ENCODE assay signal across 10 cellular contexts in genomic region chr17:7380855-7381683, GRCh38. TPM values are rescaled to one million over a fixed set of nuclear protein-coding genes. Genes with fewer than 3 reads are reported as not detected.
A peak's percentile ranks its signal among the peaks of the same experiment; 100 is the strongest.
DNase-seq lines count a peak whose midpoint lies in the region; ATAC-seq and TF ChIP-seq lines count a peak whose summit lies in the region.
"Had no signal": no experiment of that assay in that cellular context is flagged by ENCODE, and none has a peak within 500 bp of the region (broad histone marks: within the 10 kb centered on the region; RNA-seq: fewer than 3 reads in every experiment).

Gene TNK1 (plus strand): TSS chr17:7381089. CDS start chr17:7382927, 1,838 bp downstream.

- intact Hi-C loops in PC-9 (cut with micrococcal nuclease; ENCODE audit: unreplicated experiment) = loop anchor here (2.0 kb wide), 1 partner anchor 24 kb away; no protein-coding TSS in a partner anchor

- H3K4me2 ChIP-seq in PC-9 (peak within 1 kb of the TSS; percentile 91), osteoblast (ENCODE audit: insufficient read depth, low read length) (peak within 1 kb of the TSS; percentile 39), Karpas-422 (ENCODE audit: low read depth, low read length, poor library complexity, severe bottlenecking) (no peak within 1 kb of the TSS)

- H2AFZ ChIP-seq in PC-9 (peak within 1 kb of the TSS; percentile 81), osteoblast (ENCODE audit: low read length) (no peak within 1 kb of the TSS), Karpas-422 (ENCODE audit: low read length) (no peak within 1 kb of the TSS)

- H3K36me3 ChIP-seq in PC-9 (ENCODE audit: low read depth) (no peaks in the 10 kb centered on the region), gastroesophageal sphincter (peaks cover 0 to 2% of the 10 kb centered on the region in 2 donors), osteoblast (ENCODE audit: insufficient read depth, low read length) (no peaks in the 10 kb centered on the region), Karpas-422 (ENCODE audit: insufficient read depth, low read length) (no peaks in the 10 kb centered on the region)

- WGBS in gastroesophageal sphincter (ENCODE audit: low coverage in 1 of 2), 2 donors = 6 to 10% methylated on average over 2 to 21 of the region's 52 CpGs

- ATAC-seq in gastroesophageal sphincter = peak; percentile 60

- H3K9ac ChIP-seq in Karpas-422 (ENCODE audit: low read length) = no peak within 1 kb of the TSS

- H3K9me2 ChIP-seq in PC-9 (ENCODE audit: insufficient read depth) = no peaks in the 10 kb centered on the region
- no peaks in the 10 kb centered on the region for H3K9me2 ChIP-seq in Karpas-422 (replicated peaks; ENCODE audit: insufficient read depth, low read length)

- H4K20me1 ChIP-seq in PC-9 (ENCODE audit: insufficient read depth) = no peaks in the 10 kb centered on the region
- no peaks in the 10 kb centered on the region for H4K20me1 ChIP-seq in osteoblast (ENCODE audit: insufficient read depth, low read length)
- H4K20me1 ChIP-seq in Karpas-422 (ENCODE audit: insufficient read depth, low read depth, low read length) = no peaks in the 10 kb centered on the region

- H3K27me3 ChIP-seq in PC-9 (ENCODE audit: insufficient read depth, low read depth) (no peaks in the 10 kb centered on the region), gastroesophageal sphincter (no peaks in the 10 kb centered on the region), osteoblast (ENCODE audit: insufficient read depth, low read length) (peaks cover 48% of the 10 kb centered on the region), Karpas-422 (ENCODE audit: low read length) (no peaks in the 10 kb centered on the region)

- H3K4me1 ChIP-seq in PC-9 (replicated peaks; ENCODE audit: insufficient read depth) (no peaks in the 10 kb centered on the region), gastroesophageal sphincter (peaks cover 0 to 43% (median 21%) of the 10 kb centered on the region in 3 donors), osteoblast (ENCODE audit: insufficient read depth, low read length) (peaks cover 3% of the 10 kb centered on the region), Karpas-422 (ENCODE audit: low read length) (peaks cover 15% of the 10 kb centered on the region)

- POLR2A ChIA-PET in PC-9 (lab: Charles Lee; ENCODE audit: unreplicated experiment) = interaction anchor here (0.5 to 1.1 kb wide), 6 partner anchors 13 to 300 kb away, joined by 3 to 24 read pairs (median 4); partner anchors contain the start of genes PLSCR3, TMEM102 and TMEM256

- no peak for TF ChIP-seq CTCF in C4-2B (conservative IDR thresholded peaks at IDR 0.05)
- TF ChIP-seq CTCF in PC-9 (conservative IDR thresholded peaks at IDR 0.05) = no peak
- TF ChIP-seq CTCF in gastroesophageal sphincter (IDR thresholded peaks at IDR 0.05) = no peak
- no peak for TF ChIP-seq CTCF in osteoblast (IDR thresholded peaks at IDR 0.05; ENCODE audit: extremely low read depth, low read depth, low read length)

- TF ChIP-seq POLR2A in gastroesophageal sphincter (IDR thresholded peaks at IDR 0.05) = peak in 1 of 2 donors; percentile 9

- BruUV-seq in PC-9 (replicated peaks; lab: Mats Ljungman, UMichigan) = no TSS peak

- CTCF ChIA-PET in PC-9 (lab: Charles Lee) = interaction anchor here (0.5 kb wide), 1 partner anchor 269 kb away, joined by 3 read pairs; no protein-coding TSS in a partner anchor

- TF ChIP-seq EP300 in gastroesophageal sphincter (IDR thresholded peaks at IDR 0.05) = no peak

- H3K79me2 ChIP-seq in PC-9 (ENCODE audit: low read depth) (0 out of 2 replicates have a peak, but pooled peaks cover 4% of the 10 kb centered on the region), osteoblast (ENCODE audit: insufficient read depth, low read length) (no peaks in the 10 kb centered on the region), Karpas-422 (ENCODE audit: low read length) (no peaks in the 10 kb centered on the region)

- DNase-seq in PC-9 (peak; percentile 59 to 80), osteoblast (ENCODE audit: insufficient read length, low spot score, missing footprints) (peak; percentile 85), NCI-H446 (lab: John Stamatoyannopoulos, UW) (no peak), NCI-H526 treated with DMSO at 0.1 percent for 48 hours (lab: John Stamatoyannopoulos, UW) (no peak), Karpas-422 (no peak)
- DNase-seq in activated naive CD4-positive, alpha-beta T cell treated with Interleukin-2 at 50 U/mL for 16 hours = no peak
- DNase-seq: activated naive CD8-positive, alpha-beta T cell treated with anti-CD3 and anti-CD28 coated beads, Interleukin-2, amount 10 ng/mL, durations not matched to agents 7 days and 5 days; NCI-H187 treated with DMSO at 0.1 percent for 48 hours had no signal

- peak within 1 kb of the TSS; percentile 76 for H3K27ac ChIP-seq in C4-2B
- 0 out of 2 replicates have a peak within 1 kb of the TSS, but pooled peaks have one; percentile 28 for H3K27ac ChIP-seq in PC-9
- peak within 1 kb of the TSS in 3 of 4 donors; percentile 73 to 80 (median 77) for H3K27ac ChIP-seq in gastroesophageal sphincter
- H3K27ac ChIP-seq in osteoblast (ENCODE audit: low read depth, low read length) = no peak within 1 kb of the TSS
- no peak within 1 kb of the TSS for H3K27ac ChIP-seq in Karpas-422 (ENCODE audit: low read length)

- H3F3A ChIP-seq in PC-9 (ENCODE audit: insufficient read depth, low read depth) = no peaks in the 10 kb centered on the region

- H3K9me3 ChIP-seq in PC-9 (ENCODE audit: insufficient read depth, low read depth) (no peaks in the 10 kb centered on the region), gastroesophageal sphincter (no peaks in the 10 kb centered on the region), osteoblast (ENCODE audit: low read depth, low read length) (peaks cover 5% of the 10 kb centered on the region), Karpas-422 (ENCODE audit: low read length) (0 out of 2 replicates have a peak, but pooled peaks cover 2% of the 10 kb centered on the region)

- peak within 1 kb of the TSS; percentile 78 for H3K4me3 ChIP-seq in PC-9
- peak within 1 kb of the TSS; percentile 15 to 58 for H3K4me3 ChIP-seq in gastroesophageal sphincter
- peak within 1 kb of the TSS; percentile 30 for H3K4me3 ChIP-seq in osteoblast (ENCODE audit: insufficient read depth, low read length)
- no peak within 1 kb of the TSS for H3K4me3 ChIP-seq in Karpas-422 (ENCODE audit: low read length)

RNA-seq across cellular contexts. Expression of gene TNK1, which starts in this region (rescaled TPM):
- total RNA-seq in PC-9 (2021) (15.8 and 18.8 TPM in 2 replicates), gastroesophageal sphincter (1 to 10 TPM; 2.0 to 4.4 (median 3.5) TPM), osteoblast (0.36 TPM in 1 of 2 replicates, not detected in the other)
- 0.75 and 3.8 TPM in 2 replicates for total RNA-seq in Karpas-422 (2014; rRNA removed; shearing (Covaris generic); ENCODE audit: low replicate concordance)

Comparison
In these comparisons a context has a peak if more than half of its experiments do, and no peak if none do; other contexts are left out.
1. Peak in DNase-seq, H3K4me3 ChIP-seq and H3K4me2 ChIP-seq in osteoblast; RNA of the gene not detected or under 1 TPM.
2. H3K27ac ChIP-seq: peak in C4-2B (single experiment), PC-9 (single experiment) and gastroesophageal sphincter (3 of 4); none in osteoblast (single experiment) and Karpas-422 (single experiment).
3. DNase-seq: peak in PC-9 (2 of 2); none in NCI-H446 (0 of 2), NCI-H526 treated with DMSO at 0.1 percent for 48 hours (single experiment), Karpas-422 (single experiment) and activated naive CD4-positive, alpha-beta T cell treated with Interleukin-2 at 50 U/mL for 16 hours (single experiment).